In the genomic region with DNA sequence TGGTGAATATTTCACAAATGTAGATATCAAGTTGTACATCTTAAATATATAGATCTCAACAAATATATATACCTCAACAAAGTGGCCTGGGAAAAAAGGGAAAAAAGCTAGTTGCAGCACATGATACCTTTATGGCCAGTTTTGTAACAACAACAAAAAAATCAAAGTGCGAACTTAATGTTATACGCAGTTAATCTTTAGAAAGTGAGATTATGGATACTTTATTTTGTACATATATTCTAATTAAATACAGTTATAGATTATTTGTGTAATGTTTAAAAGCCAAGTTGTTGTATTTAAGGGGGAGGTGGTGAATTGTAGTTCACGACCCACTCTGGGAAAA, we compare ENCODE assay signal across 10 cellular contexts. TPM values are rescaled to one million over a fixed set of nuclear protein-coding genes. Genes with fewer than 3 reads are reported as not detected.
DNase-seq lines count a peak whose midpoint lies in the region; ATAC-seq, FAIRE-seq and TF ChIP-seq lines count a peak whose summit lies in the region.
"Had no signal": no experiment of that assay in that cellular context is flagged by ENCODE, and none has a peak within 500 bp of the region (broad histone marks: within the 10 kb centered on the region; RNA-seq: fewer than 3 reads in every experiment).

No MANE protein-coding gene starts in this region.

- peaks cover 20% of the 10 kb centered on the region for H3K9me3 Mint-ChIP-seq in activated T-cell treated with anti-CD3 and anti-CD28 coated beads, Interleukin-2, amount 50 U/mL, for 24 hours
- H3K9me3 Mint-ChIP-seq in activated naive CD8-positive, alpha-beta T cell treated with anti-CD3 and anti-CD28 coated beads for 36 hours, result peaks cover 22% of the 10 kb centered on the region

- TF ChIP-seq EP300 in HepG2 (IDR thresholded peaks at IDR 0.05; ENCODE audit: low read depth in 2 of 2, low read length in 2 of 2), result no peak
- no peak for TF ChIP-seq EP300 in HepG2 (CRISPR knock-in tag; IDR thresholded peaks at IDR 0.05; ENCODE audit: borderline replicate concordance)

- H2AFZ ChIP-seq in HepG2 (ENCODE audit: low read length), result peak overlapping the region; percentile 21

- H3K27me3 ChIP-seq in HepG2 (ENCODE audit: control insufficient read depth in 1 of 2, insufficient read depth in 2 of 2, low read length in 2 of 2) (no peaks in the 10 kb centered on the region), thyroid gland (no peaks in the 10 kb centered on the region)
- H3K27me3 ChIP-seq: testis had no signal

- no TSS peak for BruUV-seq in HepG2 (replicated peaks; lab: Mats Ljungman, UMichigan)

- H3K4me2 ChIP-seq in HepG2 (ENCODE audit: low read depth, low read length), result peak overlapping the region; percentile 91

- in situ Hi-C loops in HepG2 (cut with HindIII; ENCODE audit: extremely low pct_ligation_motif_present, low pct_unique_long_range_greater_than_20kb), result no loop called here

- peaks cover 25% of the 10 kb centered on the region for H3K9me3 ChIP-seq in HepG2 (ENCODE audit: low read length)
- H3K9me3 ChIP-seq in thyroid gland, result no peaks in the 10 kb centered on the region
- H3K9me3 ChIP-seq: testis had no signal

- H3K27ac Mint-ChIP-seq in activated T-cell treated with anti-CD3 and anti-CD28 coated beads, Interleukin-2, amount 50 U/mL, for 24 hours, result peak overlapping the region; percentile 81
- H3K27ac Mint-ChIP-seq in activated naive CD8-positive, alpha-beta T cell treated with anti-CD3 and anti-CD28 coated beads for 36 hours, result no peak overlapping the region

- CTCF ChIA-PET in HepG2 (lab: Yijun Ruan, JAX; ENCODE audit: low intra/inter-chr PET ratio, low total read pairs), result no interaction called here

- H3K4me3 ChIP-seq in HepG2 (replicated peaks in 1 of 3; ENCODE audit: insufficient read depth in 1 of 3, low read depth in 2 of 3, low read length in 3 of 3), result peak overlapping the region; percentile 94 to 98 (median 96)
- H3K4me3 ChIP-seq in thyroid gland (replicated peaks in 1 of 3), result peak overlapping the region in 1 of 3 donors; percentile 98

- no peaks in the 10 kb centered on the region for H3K27me3 Mint-ChIP-seq in activated T-cell treated with anti-CD3 and anti-CD28 coated beads, Interleukin-2, amount 50 U/mL, for 24 hours
- no peaks in the 10 kb centered on the region for H3K27me3 Mint-ChIP-seq in activated naive CD8-positive, alpha-beta T cell treated with anti-CD3 and anti-CD28 coated beads for 36 hours

- intact Hi-C loops in HepG2 (cut with micrococcal nuclease; ENCODE audit: unreplicated experiment), result loop anchor here (1.0 to 2.0 kb wide), 2 partner anchors 19 to 32 kb away; partner anchors contain the start of gene LDHD
- intact Hi-C loops in thyroid gland (cut with DNase I), result no loop called here

- TF ChIP-seq POLR2A in HepG2 (IDR thresholded peaks at IDR 0.05; ENCODE audit: insufficient read depth in 1 of 2, low read depth in 2 of 2, low read length in 2 of 2) (no peak), thyroid gland (IDR thresholded peaks at IDR 0.05) (no peak)

- peaks cover 34% of the 10 kb centered on the region for H3K36me3 Mint-ChIP-seq in activated T-cell treated with anti-CD3 and anti-CD28 coated beads, Interleukin-2, amount 50 U/mL, for 24 hours (ENCODE audit: low read depth)
- H3K36me3 Mint-ChIP-seq in activated naive CD8-positive, alpha-beta T cell treated with anti-CD3 and anti-CD28 coated beads for 36 hours, result peaks cover 34% of the 10 kb centered on the region

- 0 out of 2 replicates have a peak, but pooled peaks cover 5% of the 10 kb centered on the region for H4K20me1 ChIP-seq in HepG2 (ENCODE audit: insufficient read depth, low read length)

- TF ChIP-seq CTCF in HepG2 (CRISPR knock-in tag; IDR thresholded peaks at IDR 0.05) (no peak), thyroid gland (IDR thresholded peaks at IDR 0.05) (no peak)

- peaks cover 0 to 11% of the 10 kb centered on the region in 2 experiments; a peak in 4 of 5 replicates for H3K36me3 ChIP-seq in HepG2 (replicated peaks in 1 of 2; ENCODE audit: control insufficient read depth in 1 of 2, insufficient read depth in 2 of 2, low read length in 2 of 2)
- no peaks in the 10 kb centered on the region for H3K36me3 ChIP-seq in thyroid gland

- TF ChIP-seq RAD21 in HepG2 (CRISPR knock-in tag; IDR thresholded peaks at IDR 0.05), result no peak

- peak overlapping the region; percentile 84 for H3K27ac ChIP-seq in HepG2 (ENCODE audit: extremely low read length, insufficient read depth, low read length)
- peak overlapping the region in 2 of 3 donors; percentile 97 to 99 for H3K27ac ChIP-seq in thyroid gland

- ATAC-seq in HepG2 (no peak), GM21367 (IDR thresholded peaks at IDR 0.05; ENCODE audit: unreplicated experiment) (no peak)

- peaks cover 23% of the 10 kb centered on the region for H3K4me1 ChIP-seq in HepG2 (ENCODE audit: insufficient read depth, low read length)
- H3K4me1 ChIP-seq in thyroid gland, result peaks cover 5 to 7% of the 10 kb centered on the region in 2 donors
- H3K4me1 ChIP-seq: testis had no signal

- H3K4me3 Mint-ChIP-seq in activated T-cell treated with anti-CD3 and anti-CD28 coated beads, Interleukin-2, amount 50 U/mL, for 24 hours, result peak overlapping the region; percentile 88
- peak overlapping the region; percentile 88 for H3K4me3 Mint-ChIP-seq in activated naive CD8-positive, alpha-beta T cell treated with anti-CD3 and anti-CD28 coated beads for 36 hours

- WGBS in HepG2 (ENCODE audit: low lambda C conversion rate), result 49% methylated on average over 3 of the region's 3 CpGs
- 57 to 61% methylated on average over 3 of the region's 3 CpGs for WGBS in thyroid gland, 2 donors

- peaks cover 42% of the 10 kb centered on the region for H3K4me1 Mint-ChIP-seq in activated T-cell treated with anti-CD3 and anti-CD28 coated beads, Interleukin-2, amount 50 U/mL, for 24 hours (ENCODE audit: low read depth)
- peaks cover 23% of the 10 kb centered on the region for H3K4me1 Mint-ChIP-seq in activated naive CD8-positive, alpha-beta T cell treated with anti-CD3 and anti-CD28 coated beads for 36 hours

- no peak for FAIRE-seq in HepG2 (lab: Jason Lieb, UNC)

- DNase-seq in activated T-cell treated with anti-CD3 and anti-CD28 coated beads, Interleukin-2, amount 50 U/mL, for 24 hours, result no peak
- no peak for DNase-seq in activated T-cell treated with anti-CD3 and anti-CD28 coated beads, Interleukin-2, amount 50 U/mL, for 1 hour
- DNase-seq in activated naive CD8-positive, alpha-beta T cell treated with anti-CD3 and anti-CD28 coated beads for 36 hours, result no peak
- DNase-seq in HepG2 (ENCODE audit: low spot score) (no peak), thyroid gland (no peak), ecto neural progenitor cell (ENCODE audit: low spot score) (no peak)
- DNase-seq in central memory CD4-positive, alpha-beta T cell, result no peak

- POLR2A ChIA-PET in HepG2 (lab: Yijun Ruan, JAX), result no interaction called here

- peak overlapping the region; percentile 81 for H3K9ac ChIP-seq in HepG2 (ENCODE audit: insufficient read depth, low read depth, low read length)

- H3K79me2 ChIP-seq in HepG2 (ENCODE audit: insufficient read depth, low read length), result peaks cover 38% of the 10 kb centered on the region

RNA-seq across cellular contexts. Expression of gene ZFP1, which starts 0.4 kb away (rescaled TPM):
- total RNA-seq in activated naive CD8-positive, alpha-beta T cell treated with anti-CD3 and anti-CD28 coated beads for 36 hours, result 10 to 100 TPM; 18.7 to 19.0 TPM
- total RNA-seq in HepG2 (2016; rRNA removed; fragmentation: Illumina TruSeq; extraction: Trizol) (14.0 and 18.8 TPM in 2 replicates), thyroid gland (10 to 100 TPM; 16.8 to 43.3 (median 21.1) TPM)
- 2.3 TPM in 2 replicates for total RNA-seq in HepG2 (2016; cell fraction: cytosol; rRNA removed; fragmentation: Illumina TruSeq; extraction: Trizol; ENCODE audit: low read depth)
- total RNA-seq in HepG2 (2016; cell fraction: insoluble cytoplasmic fraction; rRNA removed; fragmentation: Illumina TruSeq; extraction: Trizol), result 13.8 and 20.4 TPM in 2 replicates
- total RNA-seq in HepG2 (2016; cell fraction: membrane; rRNA removed; fragmentation: Illumina TruSeq; extraction: Trizol), result 8.4 and 9.4 TPM in 2 replicates
- total RNA-seq in HepG2 (2016; cell fraction: nucleus; rRNA removed; fragmentation: Illumina TruSeq; extraction: Trizol), result 13.2 and 13.5 TPM in 2 replicates
- polyA plus RNA-seq in HepG2 (2011; rRNA removed), result 6.6 and 8.3 TPM in 2 replicates
- 3.6 and 6.5 TPM in 2 replicates for polyA plus RNA-seq in HepG2 (2011; cell fraction: cytosol; rRNA removed)
- 4.8 TPM in 2 replicates for polyA plus RNA-seq in HepG2 (2011; cell fraction: nucleus; rRNA removed)
- polyA plus RNA-seq in HepG2 (2012), result 9.9 and 11.6 TPM in 2 replicates
- polyA plus RNA-seq in HepG2 (2016; cell fraction: cytosol; fragmentation: Illumina TruSeq; extraction: Trizol; ENCODE audit: low read depth), result 0.85 and 1.1 TPM in 2 replicates
- polyA plus RNA-seq in HepG2 (2016; cell fraction: insoluble cytoplasmic fraction; fragmentation: Illumina TruSeq; extraction: Trizol; ENCODE audit: low read depth), result 14.9 and 16.4 TPM in 2 replicates
- polyA plus RNA-seq in HepG2 (2016; cell fraction: membrane; fragmentation: Illumina TruSeq; extraction: Trizol; ENCODE audit: low read depth), result 3.1 and 3.8 TPM in 2 replicates
- polyA plus RNA-seq in HepG2 (2016; cell fraction: nucleus; fragmentation: Illumina TruSeq; extraction: Trizol; ENCODE audit: insufficient read depth, low read depth), result 13.5 and 13.6 TPM in 2 replicates
- 9.0 and 12.5 TPM in 2 replicates for polyA minus RNA-seq in HepG2 (2011; rRNA and poly(A)+ RNA removed; ENCODE audit: low replicate concordance)
- polyA minus RNA-seq in HepG2 (2011; cell fraction: cytosol; rRNA and poly(A)+ RNA removed), result 14.7 and 14.8 TPM in 2 replicates
- polyA minus RNA-seq in HepG2 (2011; cell fraction: nucleus; rRNA and poly(A)+ RNA removed), result 12.1 and 16.3 TPM in 2 replicates

RNA-seq across cellular contexts. Expression of gene LDHD, which starts 31.4 kb away (rescaled TPM):
- not detected for total RNA-seq in activated naive CD8-positive, alpha-beta T cell treated with anti-CD3 and anti-CD28 coated beads for 36 hours
- total RNA-seq in HepG2 (2016; rRNA removed; fragmentation: Illumina TruSeq; extraction: Trizol) (9.1 and 9.3 TPM in 2 replicates), thyroid gland (10 to 100 TPM; 10.2 to 41.3 (median 26.3) TPM)
- total RNA-seq in HepG2 (2016; cell fraction: cytosol; rRNA removed; fragmentation: Illumina TruSeq; extraction: Trizol; ENCODE audit: low read depth), result 0.62 and 0.71 TPM in 2 replicates
- 8.4 and 10.2 TPM in 2 replicates for total RNA-seq in HepG2 (2016; cell fraction: insoluble cytoplasmic fraction; rRNA removed; fragmentation: Illumina TruSeq; extraction: Trizol)
- 1.7 and 2.0 TPM in 2 replicates for total RNA-seq in HepG2 (2016; cell fraction: membrane; rRNA removed; fragmentation: Illumina TruSeq; extraction: Trizol)
- 7.0 and 9.0 TPM in 2 replicates for total RNA-seq in HepG2 (2016; cell fraction: nucleus; rRNA removed; fragmentation: Illumina TruSeq; extraction: Trizol)
- 9.8 and 12.1 TPM in 2 replicates for polyA plus RNA-seq in HepG2 (2011; rRNA removed)
- polyA plus RNA-seq in HepG2 (2011; cell fraction: cytosol; rRNA removed), result 7.9 and 13.1 TPM in 2 replicates
- 32.0 and 36.9 TPM in 2 replicates for polyA plus RNA-seq in HepG2 (2011; cell fraction: nucleus; rRNA removed)
- polyA plus RNA-seq in HepG2 (2012), result 5.5 and 7.8 TPM in 2 replicates
- polyA plus RNA-seq in HepG2 (2016; cell fraction: cytosol; fragmentation: Illumina TruSeq; extraction: Trizol; ENCODE audit: low read depth), result 0.62 and 0.71 TPM in 2 replicates
- polyA plus RNA-seq in HepG2 (2016; cell fraction: insoluble cytoplasmic fraction; fragmentation: Illumina TruSeq; extraction: Trizol; ENCODE audit: low read depth), result 7.5 and 8.7 TPM in 2 replicates
- 1.4 and 1.6 TPM in 2 replicates for polyA plus RNA-seq in HepG2 (2016; cell fraction: membrane; fragmentation: Illumina TruSeq; extraction: Trizol; ENCODE audit: low read depth)
- polyA plus RNA-seq in HepG2 (2016; cell fraction: nucleus; fragmentation: Illumina TruSeq; extraction: Trizol; ENCODE audit: insufficient read depth, low read depth), result 12.5 and 13.2 TPM in 2 replicates
- 0.56 and 16.0 TPM in 2 replicates for polyA minus RNA-seq in HepG2 (2011; rRNA and poly(A)+ RNA removed; ENCODE audit: low replicate concordance)
- 5.1 and 5.6 TPM in 2 replicates for polyA minus RNA-seq in HepG2 (2011; cell fraction: cytosol; rRNA and poly(A)+ RNA removed)
- 11.2 and 12.2 TPM in 2 replicates for polyA minus RNA-seq in HepG2 (2011; cell fraction: nucleus; rRNA and poly(A)+ RNA removed)

RNA-seq across cellular contexts. Expression of gene CTRB2, which starts 59.0 kb away (rescaled TPM):
- not detected for total RNA-seq in activated naive CD8-positive, alpha-beta T cell treated with anti-CD3 and anti-CD28 coated beads for 36 hours
- total RNA-seq in HepG2 (2016; rRNA removed; fragmentation: Illumina TruSeq; extraction: Trizol) (not detected in 2 replicates), thyroid gland (not detected)
- total RNA-seq in HepG2 (2016; cell fraction: cytosol; rRNA removed; fragmentation: Illumina TruSeq; extraction: Trizol; ENCODE audit: low read depth), result not detected in 2 replicates
- total RNA-seq in HepG2 (2016; cell fraction: insoluble cytoplasmic fraction; rRNA removed; fragmentation: Illumina TruSeq; extraction: Trizol), result not detected in 2 replicates
- total RNA-seq in HepG2 (2016; cell fraction: membrane; rRNA removed; fragmentation: Illumina TruSeq; extraction: Trizol), result not detected in 2 replicates
- not detected in 2 replicates for total RNA-seq in HepG2 (2016; cell fraction: nucleus; rRNA removed; fragmentation: Illumina TruSeq; extraction: Trizol)
- 0.13 and 0.39 TPM in 2 replicates for polyA plus RNA-seq in HepG2 (2011; rRNA removed)
- polyA plus RNA-seq in HepG2 (2011; cell fraction: cytosol; rRNA removed), result 0.13 TPM in 1 of 2 replicates, not detected in the other
- 0.53 TPM in 1 of 2 replicates, not detected in the other for polyA plus RNA-seq in HepG2 (2011; cell fraction: nucleus; rRNA removed)
- polyA plus RNA-seq in HepG2 (2012), result 0.78 and 0.89 TPM in 2 replicates
- polyA plus RNA-seq in HepG2 (2016; cell fraction: cytosol; fragmentation: Illumina TruSeq; extraction: Trizol; ENCODE audit: low read depth), result 0.40 TPM in 1 of 2 replicates, not detected in the other
- not detected in 2 replicates for polyA plus RNA-seq in HepG2 (2016; cell fraction: insoluble cytoplasmic fraction; fragmentation: Illumina TruSeq; extraction: Trizol; ENCODE audit: low read depth)
- polyA plus RNA-seq in HepG2 (2016; cell fraction: membrane; fragmentation: Illumina TruSeq; extraction: Trizol; ENCODE audit: low read depth), result 0.37 TPM in 1 of 2 replicates, not detected in the other
- polyA plus RNA-seq in HepG2 (2016; cell fraction: nucleus; fragmentation: Illumina TruSeq; extraction: Trizol; ENCODE audit: insufficient read depth, low read depth), result not detected in 2 replicates
- not detected in 2 replicates for polyA minus RNA-seq in HepG2 (2011; rRNA and poly(A)+ RNA removed; ENCODE audit: low replicate concordance)
- polyA minus RNA-seq in HepG2 (2011; cell fraction: cytosol; rRNA and poly(A)+ RNA removed), result not detected in 2 replicates
- polyA minus RNA-seq in HepG2 (2011; cell fraction: nucleus; rRNA and poly(A)+ RNA removed), result not detected in 2 replicates
- total RNA-seq: lung microvascular endothelial cell had no signal
